Comparison of ENCODE assay signal across 10 cellular contexts in the genomic region with DNA sequence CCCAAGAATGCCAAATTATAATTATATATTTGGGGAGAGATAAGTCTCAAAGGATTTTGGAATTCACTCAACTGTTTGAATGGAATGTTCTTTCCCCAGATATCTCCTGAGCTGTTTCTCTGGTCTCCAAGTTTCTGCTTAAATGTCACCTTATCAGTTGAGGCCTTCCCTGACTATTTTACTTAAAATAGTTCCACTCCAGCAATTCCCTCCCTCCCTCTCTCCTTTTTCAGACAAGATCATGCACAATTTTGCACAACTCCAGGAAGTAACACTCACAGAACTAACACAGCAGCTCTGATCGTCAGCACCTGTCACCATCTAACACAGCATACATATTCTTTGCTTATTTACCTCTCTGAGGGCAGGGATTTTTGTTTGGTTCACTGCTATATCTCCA. TPM values are rescaled to one million over a fixed set of nuclear protein-coding genes. Genes with fewer than 3 reads are reported as not detected.
A peak's percentile ranks its signal among the peaks of the same experiment; 100 is the strongest.
DNase-seq lines count a peak whose midpoint lies in the region; ATAC-seq, FAIRE-seq and TF ChIP-seq lines count a peak whose summit lies in the region.
"Had no signal": no experiment of that assay in that cellular context is flagged by ENCODE, and none has a peak within 500 bp of the region (broad histone marks: within the 10 kb centered on the region; RNA-seq: fewer than 3 reads in every experiment).

No MANE protein-coding gene starts in this region.

- TF ChIP-seq RAD21 in liver (IDR thresholded peaks at IDR 0.05) = peak in 1 of 2 donors; percentile 25
- no peak for TF ChIP-seq RAD21 in HepG2 (CRISPR knock-in tag; IDR thresholded peaks at IDR 0.05)

- H3K4me2 ChIP-seq in HepG2 (ENCODE audit: low read depth, low read length) = no peak overlapping the region

- CTCF ChIA-PET in HepG2 (lab: Yijun Ruan, JAX; ENCODE audit: low intra/inter-chr PET ratio, low total read pairs) = no interaction called here

- H3K79me2 ChIP-seq in HepG2 (ENCODE audit: insufficient read depth, low read length) = peaks cover 10% of the 10 kb centered on the region

- no TSS peak for BruUV-seq in HepG2 (replicated peaks; lab: Mats Ljungman, UMichigan)

- in situ Hi-C loops in HepG2 (cut with HindIII; ENCODE audit: extremely low pct_ligation_motif_present, low pct_unique_long_range_greater_than_20kb) = no loop called here

- POLR2A ChIA-PET in HepG2 (lab: Yijun Ruan, JAX) = interaction anchor here (3.2 kb wide), 1 partner anchor 12 kb away, joined by 15 read pairs; the partner anchor contains the start of gene BTG1

- no peak for TF ChIP-seq EP300 in HepG2 (IDR thresholded peaks at IDR 0.05; ENCODE audit: low read depth in 2 of 2, low read length in 2 of 2)
- TF ChIP-seq EP300 in HepG2 (CRISPR knock-in tag; IDR thresholded peaks at IDR 0.05; ENCODE audit: borderline replicate concordance) = no peak

- peak overlapping the region; percentile 84 for H3K27ac Mint-ChIP-seq in activated T-helper 1 cell treated with anti-CD3 and anti-CD28 coated beads, Interleukin-12 subunit alpha, Interleukin-12 subunit beta, Interleukin-2, Interleukin-4 antibody, amounts not matched to agents 30 ng/mL and 10 ng/mL and 1 ng/mL, durations not matched to agents 14 hours and 24 hours and 36 hours

- no peak overlapping the region for H2AFZ ChIP-seq in HepG2 (ENCODE audit: low read length)

- H3K4me3 ChIP-seq in liver (ENCODE audit: low read depth in 1 of 3, low read length in 3 of 3) (no peak overlapping the region), HepG2 (replicated peaks in 1 of 3; ENCODE audit: insufficient read depth in 1 of 3, low read depth in 2 of 3, low read length in 3 of 3) (no peak overlapping the region), vagina (no peak overlapping the region)

- no peaks in the 10 kb centered on the region for H3K36me3 ChIP-seq in liver (ENCODE audit: control insufficient read depth in 4 of 4, insufficient read depth in 3 of 4, low read depth in 1 of 4, low read length in 3 of 4)
- no peaks in the 10 kb centered on the region for H3K36me3 ChIP-seq in HepG2 (replicated peaks in 1 of 2; ENCODE audit: control insufficient read depth in 1 of 2, insufficient read depth in 2 of 2, low read length in 2 of 2)
- H3K36me3 ChIP-seq in vagina = no peaks in the 10 kb centered on the region

- H3K9me3 ChIP-seq in liver (ENCODE audit: control insufficient read depth in 4 of 4, low read length in 3 of 4) (no peaks in the 10 kb centered on the region), HepG2 (ENCODE audit: low read length) (no peaks in the 10 kb centered on the region), vagina (no peaks in the 10 kb centered on the region)

- no peak for TF ChIP-seq CTCF in liver (IDR thresholded peaks at IDR 0.05; ENCODE audit: low read depth, low read length, missing input control)
- no peak for TF ChIP-seq CTCF in HepG2 (CRISPR knock-in tag; IDR thresholded peaks at IDR 0.05)
- no peak for TF ChIP-seq CTCF in vagina (IDR thresholded peaks at IDR 0.05)

- DNase-seq in HepG2 (ENCODE audit: low spot score) (no peak), left lobe of liver (ENCODE audit: low spot score) (no peak), vagina (ENCODE audit: extremely low spot score in 2 of 2) (no peak), ecto neural progenitor cell (ENCODE audit: low spot score) (no peak), NCI-H1092 treated with DMSO at 0.1 percent for 48 hours (lab: John Stamatoyannopoulos, UW) (no peak), NCI-H345 treated with DMSO at 0.1 percent for 48 hours (lab: John Stamatoyannopoulos, UW; ENCODE audit: unreplicated experiment) (no peak)
- no peak for DNase-seq in activated T-helper 1 cell treated with anti-CD3 and anti-CD28 coated beads, Interleukin-12 subunit alpha, Interleukin-12 subunit beta, Interleukin-2, Interleukin-4 antibody, amounts not matched to agents 30 ng/mL and 10 ng/mL and 1 ng/mL, durations not matched to agents 14 hours and 24 hours and 36 hours (ENCODE audit: low spot score)
- DNase-seq: amniotic stem cell, MV-4-11 had no signal

- no peaks in the 10 kb centered on the region for H3K27me3 ChIP-seq in liver (ENCODE audit: control insufficient read depth in 4 of 4, insufficient read depth in 4 of 4, low read length in 3 of 4)
- H3K27me3 ChIP-seq in HepG2 (ENCODE audit: control insufficient read depth in 1 of 2, insufficient read depth in 2 of 2, low read length in 2 of 2) = no peaks in the 10 kb centered on the region
- H3K27me3 ChIP-seq in vagina = no peaks in the 10 kb centered on the region

- peaks cover 12% of the 10 kb centered on the region for H4K20me1 ChIP-seq in HepG2 (ENCODE audit: insufficient read depth, low read length)

- no peak for ATAC-seq in HepG2
- ATAC-seq in left lobe of liver = peak; percentile 33

- no peak for FAIRE-seq in HepG2 (lab: Jason Lieb, UNC)

- peak overlapping the region; percentile 71 for H3K4me3 Mint-ChIP-seq in activated T-helper 1 cell treated with anti-CD3 and anti-CD28 coated beads, Interleukin-12 subunit alpha, Interleukin-12 subunit beta, Interleukin-2, Interleukin-4 antibody, amounts not matched to agents 30 ng/mL and 10 ng/mL and 1 ng/mL, durations not matched to agents 14 hours and 24 hours and 36 hours

- intact Hi-C loops in HepG2 (cut with micrococcal nuclease; ENCODE audit: unreplicated experiment) = no loop called here
- intact Hi-C loops in activated T-helper 1 cell treated with anti-CD3 and anti-CD28 coated beads, Interleukin-12 subunit alpha, Interleukin-12 subunit beta, Interleukin-2, Interleukin-4 antibody, amounts not matched to agents 30 ng/mL and 10 ng/mL and 1 ng/mL, durations not matched to agents 14 hours and 24 hours and 36 hours (cut with micrococcal nuclease) = loop anchor here (5.0 kb wide), 1 partner anchor 36 kb away; no protein-coding TSS in a partner anchor
- intact Hi-C loops in vagina (cut with DNase I) = no loop called here

- TF ChIP-seq POLR2A in HepG2 (IDR thresholded peaks at IDR 0.05; ENCODE audit: insufficient read depth in 1 of 2, low read depth in 2 of 2, low read length in 2 of 2) = no peak
- no peak for TF ChIP-seq POLR2A in vagina (IDR thresholded peaks at IDR 0.05)

- WGBS in liver = 0% methylated on average over 1 of the region's 1 CpG
- WGBS in HepG2 (ENCODE audit: low lambda C conversion rate) = 90% methylated on average over 1 of the region's 1 CpG

- peaks cover 11 to 53% (median 44%) of the 10 kb centered on the region in 4 donors for H3K4me1 ChIP-seq in liver (ENCODE audit: control insufficient read depth in 4 of 4, insufficient read depth in 4 of 4, low read length in 3 of 4)
- peaks cover 24% of the 10 kb centered on the region for H3K4me1 ChIP-seq in HepG2 (ENCODE audit: insufficient read depth, low read length)
- H3K4me1 ChIP-seq in vagina = peaks cover 75% of the 10 kb centered on the region

- peaks cover 85% of the 10 kb centered on the region for H3K4me1 Mint-ChIP-seq in activated T-helper 1 cell treated with anti-CD3 and anti-CD28 coated beads, Interleukin-12 subunit alpha, Interleukin-12 subunit beta, Interleukin-2, Interleukin-4 antibody, amounts not matched to agents 30 ng/mL and 10 ng/mL and 1 ng/mL, durations not matched to agents 14 hours and 24 hours and 36 hours (ENCODE audit: low read depth)

- no peaks in the 10 kb centered on the region for H3K9me3 Mint-ChIP-seq in activated T-helper 1 cell treated with anti-CD3 and anti-CD28 coated beads, Interleukin-12 subunit alpha, Interleukin-12 subunit beta, Interleukin-2, Interleukin-4 antibody, amounts not matched to agents 30 ng/mL and 10 ng/mL and 1 ng/mL, durations not matched to agents 14 hours and 24 hours and 36 hours

- H3K36me3 Mint-ChIP-seq in activated T-helper 1 cell treated with anti-CD3 and anti-CD28 coated beads, Interleukin-12 subunit alpha, Interleukin-12 subunit beta, Interleukin-2, Interleukin-4 antibody, amounts not matched to agents 30 ng/mL and 10 ng/mL and 1 ng/mL, durations not matched to agents 14 hours and 24 hours and 36 hours (ENCODE audit: low read depth) = peaks cover 40% of the 10 kb centered on the region

- peak overlapping the region; percentile 34 to 47 for H3K27ac ChIP-seq in liver (ENCODE audit: low read depth in 1 of 2, low read length in 2 of 2)
- H3K27ac ChIP-seq in HepG2 (ENCODE audit: extremely low read length, insufficient read depth, low read length) = no peak overlapping the region
- H3K27ac ChIP-seq in vagina = peak overlapping the region; percentile 100

- H3K9ac ChIP-seq in liver (ENCODE audit: low read depth in 1 of 2, low read length in 2 of 2) (no peak overlapping the region), HepG2 (ENCODE audit: insufficient read depth, low read depth, low read length) (no peak overlapping the region)

- H3K27me3 Mint-ChIP-seq in activated T-helper 1 cell treated with anti-CD3 and anti-CD28 coated beads, Interleukin-12 subunit alpha, Interleukin-12 subunit beta, Interleukin-2, Interleukin-4 antibody, amounts not matched to agents 30 ng/mL and 10 ng/mL and 1 ng/mL, durations not matched to agents 14 hours and 24 hours and 36 hours (ENCODE audit: insufficient read depth) = no peaks in the 10 kb centered on the region

RNA-seq across cellular contexts. Expression of gene BTG1, which starts 12.5 kb away (rescaled TPM):
- total RNA-seq in liver (10 to 100 TPM; 16.4 to 41.4 TPM), HepG2 (2016; rRNA removed; fragmentation: Illumina TruSeq; extraction: Trizol) (7.5 and 9.8 TPM in 2 replicates), left lobe of liver (55.0 TPM), vagina (73.7 TPM)
- polyA plus RNA-seq in liver (100 to 1,000 TPM in 1 of 2 donors, 10 to 100 TPM in 1; 13.7 to 107 TPM), HepG2 (2011; rRNA removed) (16.7 and 20.2 TPM in 2 replicates)
- total RNA-seq in HepG2 (2016; cell fraction: cytosol; rRNA removed; fragmentation: Illumina TruSeq; extraction: Trizol; ENCODE audit: low read depth) = 2.4 and 5.7 TPM in 2 replicates
- 5.9 and 8.9 TPM in 2 replicates for total RNA-seq in HepG2 (2016; cell fraction: insoluble cytoplasmic fraction; rRNA removed; fragmentation: Illumina TruSeq; extraction: Trizol)
- 8.8 and 11.0 TPM in 2 replicates for total RNA-seq in HepG2 (2016; cell fraction: membrane; rRNA removed; fragmentation: Illumina TruSeq; extraction: Trizol)
- 15.4 TPM in 2 replicates for total RNA-seq in HepG2 (2016; cell fraction: nucleus; rRNA removed; fragmentation: Illumina TruSeq; extraction: Trizol)
- polyA plus RNA-seq in HepG2 (2011; cell fraction: cytosol; rRNA removed) = 12.2 and 14.4 TPM in 2 replicates
- polyA plus RNA-seq in HepG2 (2011; cell fraction: nucleus; rRNA removed) = 6.9 and 13.9 TPM in 2 replicates
- polyA plus RNA-seq in HepG2 (2012) = 22.3 and 32.9 TPM in 2 replicates
- 5.9 and 6.6 TPM in 2 replicates for polyA plus RNA-seq in HepG2 (2016; cell fraction: cytosol; fragmentation: Illumina TruSeq; extraction: Trizol; ENCODE audit: low read depth)
- polyA plus RNA-seq in HepG2 (2016; cell fraction: insoluble cytoplasmic fraction; fragmentation: Illumina TruSeq; extraction: Trizol; ENCODE audit: low read depth) = 13.5 and 13.8 TPM in 2 replicates
- polyA plus RNA-seq in HepG2 (2016; cell fraction: membrane; fragmentation: Illumina TruSeq; extraction: Trizol; ENCODE audit: low read depth) = 14.3 TPM in 2 replicates
- 12.5 and 15.4 TPM in 2 replicates for polyA plus RNA-seq in HepG2 (2016; cell fraction: nucleus; fragmentation: Illumina TruSeq; extraction: Trizol; ENCODE audit: insufficient read depth, low read depth)
- polyA minus RNA-seq in HepG2 (2011; rRNA and poly(A)+ RNA removed; ENCODE audit: low replicate concordance) = 33.4 and 51.6 TPM in 2 replicates
- 10.3 and 17.6 TPM in 2 replicates for polyA minus RNA-seq in HepG2 (2011; cell fraction: cytosol; rRNA and poly(A)+ RNA removed)
- 40.3 and 44.8 TPM in 2 replicates for polyA minus RNA-seq in HepG2 (2011; cell fraction: nucleus; rRNA and poly(A)+ RNA removed)
- 86.4 and 87.9 TPM in 2 replicates for total RNA-seq in activated T-helper 1 cell treated with anti-CD3 and anti-CD28 coated beads, Interleukin-12 subunit alpha, Interleukin-12 subunit beta, Interleukin-2, Interleukin-4 antibody, amounts not matched to agents 30 ng/mL and 10 ng/mL and 1 ng/mL, durations not matched to agents 14 hours and 24 hours and 36 hours
